Comparison of ENCODE assay signal across 8 cellular contexts in genomic region chr2:42100696-42101585, GRCh38. TPM values are rescaled to one million over a fixed set of nuclear protein-coding genes. Genes with fewer than 3 reads are reported as not detected.
DNase-seq lines count a peak whose midpoint lies in the region; ATAC-seq and TF ChIP-seq lines count a peak whose summit lies in the region.

No MANE protein-coding gene starts in this region.

- no peak for TF ChIP-seq CTCF in heart left ventricle (IDR thresholded peaks at IDR 0.05)

- intact Hi-C loops in heart left ventricle (cut with DNase I): loop anchor here in 5 of 10 donors (5.0 kb wide), 3 partner anchors 36 to 226 kb away; no protein-coding TSS in a partner anchor

- peaks cover 0 to 98% (median 31%) of the 10 kb centered on the region in 12 donors for H3K4me1 ChIP-seq in heart left ventricle

- peak overlapping the region; percentile 20 to 59 (median 49) for H3K4me3 ChIP-seq in heart left ventricle

- WGBS in heart left ventricle, 4 donors: 30 to 47% (median 35%) methylated on average over 17 to 68 of the region's 68 CpGs

- no peaks in the 10 kb centered on the region for H3K27me3 ChIP-seq in heart left ventricle

- H3K27ac ChIP-seq in heart left ventricle: peak overlapping the region; percentile 63 to 91 (median 88)

- TF ChIP-seq POLR2A in heart left ventricle (IDR thresholded peaks at IDR 0.05): no peak

- peaks cover 0 to 12% (median 0%) of the 10 kb centered on the region in 12 donors for H3K9me3 ChIP-seq in heart left ventricle

- ATAC-seq in heart left ventricle (peak in 3 of 4 donors; percentile 34 to 82 (median 74)), GM21786 (IDR thresholded peaks at IDR 0.05; ENCODE audit: unreplicated experiment) (no peak), GM21360 (IDR thresholded peaks at IDR 0.05; ENCODE audit: unreplicated experiment) (no peak)

- DNase-seq in A172 (ENCODE audit: low spot score): peak; percentile 60
- DNase-seq in NCI-H226: peak; percentile 52
- peak; percentile 57 for DNase-seq in activated naive CD4-positive, alpha-beta T cell treated with anti-CD3 and anti-CD28 coated beads, Interleukin-2, amount 50 U/mL, for 16 hours
- DNase-seq in heart left ventricle: peak; percentile 71 to 87 (median 73)
- peak; percentile 53 for DNase-seq in retina
- no peak for DNase-seq in SIG-M5 (lab: John Stamatoyannopoulos, UW)

- H3K36me3 ChIP-seq in heart left ventricle: no peaks in the 10 kb centered on the region

RNA-seq across cellular contexts. Expression of gene PKDCC, which starts 53.1 kb away (rescaled TPM):
- total RNA-seq in A172 (2014; rRNA removed; shearing (Covaris generic)): 4.8 and 6.4 TPM in 2 replicates
- total RNA-seq in heart left ventricle: 100 to 1,000 TPM in 1 of 9 donors, 10 to 100 TPM in 8; 22.7 to 124 (median 53.0) TPM
- polyA plus RNA-seq in heart left ventricle: 10 to 100 TPM; 62.4 to 84.2 TPM

Comparison
In these comparisons a context has a peak if more than half of its experiments do, and no peak if none do; other contexts are left out.
1. ATAC-seq: peak in heart left ventricle (3 of 4); none in GM21786 (single experiment) and GM21360 (single experiment).